ENCODE assay signal across 8 cellular contexts in the genomic region with DNA sequence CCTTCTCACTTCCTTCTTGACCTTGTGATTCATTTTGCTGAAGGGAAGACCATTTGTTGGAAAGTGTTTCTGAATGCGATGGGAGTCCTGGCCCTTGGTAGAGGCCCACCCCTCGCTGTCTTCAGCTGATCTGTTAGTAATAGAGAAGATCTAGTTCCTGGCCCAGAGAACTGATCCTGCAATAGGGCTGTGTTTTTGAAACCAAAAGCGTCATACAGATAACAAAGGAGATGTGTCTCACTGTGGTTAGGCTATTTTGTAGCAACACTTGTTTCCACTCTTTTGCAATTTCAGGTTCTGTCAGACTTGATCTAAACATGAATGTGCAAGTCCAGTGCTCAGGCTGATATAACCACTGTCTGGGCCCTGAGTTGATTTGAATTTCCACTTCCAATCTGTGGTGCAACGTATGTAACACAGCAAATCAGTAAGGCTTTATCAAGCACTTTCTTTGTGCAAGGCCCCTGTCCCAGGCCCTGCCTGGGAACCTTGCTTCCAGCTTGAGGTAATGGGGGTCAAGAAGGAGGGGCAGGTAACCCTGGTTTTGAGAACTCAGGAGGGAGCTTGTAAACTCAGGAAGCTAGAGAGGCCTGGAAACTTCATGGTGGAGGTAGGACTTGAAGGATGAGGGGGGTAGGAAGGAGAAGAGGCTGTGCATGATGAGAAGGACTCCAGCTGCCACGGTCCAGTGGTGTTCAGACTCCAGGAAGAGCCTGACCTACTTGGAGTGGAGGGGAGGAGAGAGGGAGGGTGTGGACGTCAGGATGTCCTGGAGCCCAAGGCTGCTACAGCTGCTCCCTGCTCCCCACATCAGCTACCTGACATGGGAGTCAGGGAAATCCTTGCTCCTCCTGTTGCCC.
DNase-seq lines count a peak whose midpoint lies in the region; ATAC-seq and TF ChIP-seq lines count a peak whose summit lies in the region.

No MANE protein-coding gene starts in this region.

- DNase-seq in AG09309 (ENCODE audit: low read depth) (peak; percentile 80), fibroblast of mammary gland (ENCODE audit: low read depth) (peak; percentile 40), NCI-H1436 treated with DMSO at 0.1 percent for 48 hours (lab: John Stamatoyannopoulos, UW) (no peak), D341Med (ENCODE audit: low spot score) (no peak)
- peak; percentile 71 for DNase-seq in T-helper 2 cell treated with Interferon-gamma antibody and Interleukin-4, amounts not matched to agents 5 μg/mL and 100 μg/mL, for 36 hours (ENCODE audit: low spot score)

- H3K36me3 Mint-ChIP-seq in T-helper 2 cell treated with Interferon-gamma antibody and Interleukin-4, amounts not matched to agents 5 μg/mL and 100 μg/mL, for 36 hours (ENCODE audit: low read depth) = peaks cover 2% of the 10 kb centered on the region

- H3K4me3 ChIP-seq in AG09309 (ENCODE audit: control insufficient read depth, low read depth, low read length) (no peak overlapping the region), fibroblast of mammary gland (ENCODE audit: control insufficient read depth, low read depth, low read length) (no peak overlapping the region)

- peak overlapping the region; percentile 79 for H3K4me3 Mint-ChIP-seq in T-helper 2 cell treated with Interferon-gamma antibody and Interleukin-4, amounts not matched to agents 5 μg/mL and 100 μg/mL, for 36 hours

- TF ChIP-seq CTCF in AG09309 (IDR thresholded peaks at IDR 0.05; ENCODE audit: control insufficient read depth, insufficient read depth, low read depth, low read length, missing control alignments) = no peak
- TF ChIP-seq CTCF in fibroblast of mammary gland (conservative IDR thresholded peaks at IDR 0.05; ENCODE audit: control insufficient read depth, insufficient read depth, low read depth, low read length) = no peak

- peak overlapping the region; percentile 99 for H3K27ac Mint-ChIP-seq in T-helper 2 cell treated with Interferon-gamma antibody and Interleukin-4, amounts not matched to agents 5 μg/mL and 100 μg/mL, for 36 hours

- H3K4me1 Mint-ChIP-seq in T-helper 2 cell treated with Interferon-gamma antibody and Interleukin-4, amounts not matched to agents 5 μg/mL and 100 μg/mL, for 36 hours (ENCODE audit: low read depth) = peaks cover 41% of the 10 kb centered on the region

- H3K9me3 Mint-ChIP-seq in T-helper 2 cell treated with Interferon-gamma antibody and Interleukin-4, amounts not matched to agents 5 μg/mL and 100 μg/mL, for 36 hours = no peaks in the 10 kb centered on the region

- peak; percentile 57 for ATAC-seq in GM19025 (IDR thresholded peaks at IDR 0.05; ENCODE audit: low read depth, unreplicated experiment)
- ATAC-seq in HG03159 (IDR thresholded peaks at IDR 0.05; ENCODE audit: unreplicated experiment) = peak; percentile 71
- no peak for ATAC-seq in GM19035 (IDR thresholded peaks at IDR 0.05; ENCODE audit: unreplicated experiment)

- no peaks in the 10 kb centered on the region for H3K27me3 Mint-ChIP-seq in T-helper 2 cell treated with Interferon-gamma antibody and Interleukin-4, amounts not matched to agents 5 μg/mL and 100 μg/mL, for 36 hours (ENCODE audit: low read depth)

Comparison
In these comparisons a context has a peak if more than half of its experiments do, and no peak if none do; other contexts are left out.
1. DNase-seq: peak in AG09309 (single experiment), T-helper 2 cell treated with Interferon-gamma antibody and Interleukin-4, amounts not matched to agents 5 μg/mL and 100 μg/mL, for 36 hours (single experiment) and fibroblast of mammary gland (single experiment); none in NCI-H1436 treated with DMSO at 0.1 percent for 48 hours (single experiment) and D341Med (single experiment).